ENCODE assay signal across 1 cellular context in the genomic region with DNA sequence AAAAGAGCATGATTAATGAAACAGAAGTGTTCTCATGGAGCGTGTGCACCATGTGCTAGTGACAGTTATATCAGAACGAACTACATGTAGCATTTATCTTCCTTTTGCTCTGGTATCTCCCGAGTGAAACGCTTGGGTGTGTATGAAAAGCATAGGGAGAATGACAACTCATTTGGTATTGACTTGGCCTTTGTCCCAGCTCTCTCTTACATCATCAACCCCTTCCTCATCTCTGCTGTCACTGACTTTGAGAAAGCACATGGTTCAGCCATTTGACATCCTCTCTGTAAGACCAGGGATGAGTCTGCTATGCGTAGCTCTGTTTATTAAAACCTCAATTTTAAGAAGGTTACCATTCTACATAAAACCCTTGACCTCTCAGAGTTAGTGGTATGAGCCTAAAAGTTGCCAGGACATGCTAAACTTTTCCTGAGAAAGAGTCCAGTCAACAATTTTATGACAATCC.
TF ChIP-seq lines count a peak whose summit lies in the region.

No MANE protein-coding gene starts in this region.

TF ChIP-seq in HepG2, 621 proteins besides CTCF, POLR2A, EP300 and RAD21 (continued from another document and continues in another):
- TF ChIP-seq, protein P1, sequence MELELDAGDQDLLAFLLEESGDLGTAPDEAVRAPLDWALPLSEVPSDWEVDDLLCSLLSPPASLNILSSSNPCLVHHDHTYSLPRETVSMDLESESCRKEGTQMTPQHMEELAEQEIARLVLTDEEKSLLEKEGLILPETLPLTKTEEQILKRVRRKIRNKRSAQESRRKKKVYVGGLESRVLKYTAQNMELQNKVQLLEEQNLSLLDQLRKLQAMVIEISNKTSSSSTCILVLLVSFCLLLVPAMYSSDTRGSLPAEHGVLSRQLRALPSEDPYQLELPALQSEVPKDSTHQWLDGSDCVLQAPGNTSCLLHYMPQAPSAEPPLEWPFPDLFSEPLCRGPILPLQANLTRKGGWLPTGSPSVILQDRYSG (CRISPR knock-in tag; IDR thresholded peaks at IDR 0.05) = 0 out of 2 replicates have a peak, but pooled peaks have one; percentile 60
- TF ChIP-seq ZNF12 (CRISPR knock-in tag; IDR thresholded peaks at IDR 0.05) (peak; percentile 30; the same call in 1 of the 2 replicates), SUZ12 (IDR thresholded peaks at IDR 0.05; ENCODE audit: low read depth, low read length) (no peak), CCAR2 (optimal IDR thresholded peaks at IDR 0.05; ENCODE audit: low read depth, low read length) (no peak), ZNF562 (CRISPR knock-in tag; IDR thresholded peaks at IDR 0.05; ENCODE audit: borderline replicate concordance) (no peak), MXD4 (CRISPR knock-in tag; IDR thresholded peaks at IDR 0.05) (peak; percentile 63; the same call in 1 of the 2 replicates), ZNF672 (CRISPR knock-in tag; IDR thresholded peaks at IDR 0.05) (no peak), SSRP1 (CRISPR knock-in tag; IDR thresholded peaks at IDR 0.05) (no peak), FOXK2 (IDR thresholded peaks at IDR 0.05) (0 out of 2 replicates have a peak, but pooled peaks have one; percentile 22), ZNF180 (CRISPR knock-in tag; IDR thresholded peaks at IDR 0.05; ENCODE audit: borderline replicate concordance, low read depth) (no peak), SMC3 (IDR thresholded peaks at IDR 0.05; ENCODE audit: low read length) (0 out of 2 replicates have a peak, but pooled peaks have one; percentile 4), ZNF557 (CRISPR knock-in tag; IDR thresholded peaks at IDR 0.05) (peak; percentile 75; the same call in 1 of the 2 replicates), ELF3 (CRISPR knock-in tag; IDR thresholded peaks at IDR 0.05) (peak; percentile 39; the same call in 1 of the 2 replicates), FOXK1 (CRISPR knock-in tag; IDR thresholded peaks at IDR 0.05; ENCODE audit: borderline replicate concordance, low read depth) (peak; percentile 61; the same call in 1 of the 2 replicates), NONO (IDR thresholded peaks at IDR 0.05) (no peak), NONO (CRISPR knock-in tag; conservative IDR thresholded peaks at IDR 0.05) (no peak), YEATS4 (CRISPR knock-in tag; IDR thresholded peaks at IDR 0.05; ENCODE audit: borderline replicate concordance) (peak; percentile 80), RCOR2 (CRISPR knock-in tag; IDR thresholded peaks at IDR 0.05) (0 out of 2 replicates have a peak, but pooled peaks have one; percentile 53), ATF1 (CRISPR knock-in tag; IDR thresholded peaks at IDR 0.05) (peak; percentile 41; the same call in 1 of the 2 replicates), FOXA1 (IDR thresholded peaks at IDR 0.05) (no peak), FOXA1 (CRISPR knock-in tag; IDR thresholded peaks at IDR 0.05) (peak; percentile 73), ZNF530 (CRISPR knock-in tag; IDR thresholded peaks at IDR 0.05; ENCODE audit: low read depth) (no peak), ZNF547 (CRISPR knock-in tag; IDR thresholded peaks at IDR 0.05) (no peak; the same call in 1 of the 2 replicates), SOX6 (IDR thresholded peaks at IDR 0.05) (no peak), SOX6 (CRISPR knock-in tag; IDR thresholded peaks at IDR 0.05) (peak; percentile 59; the same call in 1 of the 2 replicates), MAFF (IDR thresholded peaks at IDR 0.05; ENCODE audit: low read depth, low read length) (no peak), ZNF607 (CRISPR knock-in tag; IDR thresholded peaks at IDR 0.05; ENCODE audit: borderline replicate concordance) (peak; percentile 47; the same call in 1 of the 2 replicates), CEBPB (IDR thresholded peaks at IDR 0.05; ENCODE audit: borderline replicate concordance, low read depth, low read length) (peak; percentile 85), TARDBP (CRISPR knock-in tag; IDR thresholded peaks at IDR 0.05) (0 out of 2 replicates have a peak, but pooled peaks have one; percentile 18), SP1 (IDR thresholded peaks at IDR 0.05) (no peak), SP1 (CRISPR knock-in tag; IDR thresholded peaks at IDR 0.05) (no peak), NFE2L1 (CRISPR knock-in tag; IDR thresholded peaks at IDR 0.05; ENCODE audit: borderline replicate concordance) (no peak), BHLHE40 (IDR thresholded peaks at IDR 0.05; ENCODE audit: low read length) (no peak), ISL2 (CRISPR knock-in tag; IDR thresholded peaks at IDR 0.05) (no peak), SETDB1 (CRISPR knock-in tag; IDR thresholded peaks at IDR 0.05; ENCODE audit: borderline replicate concordance) (no peak)
- TF ChIP-seq, protein P2, sequence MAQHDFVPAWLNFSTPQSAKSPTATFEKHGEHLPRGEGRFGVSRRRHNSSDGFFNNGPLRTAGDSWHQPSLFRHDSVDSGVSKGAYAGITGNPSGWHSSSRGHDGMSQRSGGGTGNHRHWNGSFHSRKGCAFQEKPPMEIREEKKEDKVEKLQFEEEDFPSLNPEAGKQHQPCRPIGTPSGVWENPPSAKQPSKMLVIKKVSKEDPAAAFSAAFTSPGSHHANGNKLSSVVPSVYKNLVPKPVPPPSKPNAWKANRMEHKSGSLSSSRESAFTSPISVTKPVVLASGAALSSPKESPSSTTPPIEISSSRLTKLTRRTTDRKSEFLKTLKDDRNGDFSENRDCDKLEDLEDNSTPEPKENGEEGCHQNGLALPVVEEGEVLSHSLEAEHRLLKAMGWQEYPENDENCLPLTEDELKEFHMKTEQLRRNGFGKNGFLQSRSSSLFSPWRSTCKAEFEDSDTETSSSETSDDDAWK (CRISPR knock-in tag; IDR thresholded peaks at IDR 0.05) = no peak
- TF ChIP-seq, protein P3, sequence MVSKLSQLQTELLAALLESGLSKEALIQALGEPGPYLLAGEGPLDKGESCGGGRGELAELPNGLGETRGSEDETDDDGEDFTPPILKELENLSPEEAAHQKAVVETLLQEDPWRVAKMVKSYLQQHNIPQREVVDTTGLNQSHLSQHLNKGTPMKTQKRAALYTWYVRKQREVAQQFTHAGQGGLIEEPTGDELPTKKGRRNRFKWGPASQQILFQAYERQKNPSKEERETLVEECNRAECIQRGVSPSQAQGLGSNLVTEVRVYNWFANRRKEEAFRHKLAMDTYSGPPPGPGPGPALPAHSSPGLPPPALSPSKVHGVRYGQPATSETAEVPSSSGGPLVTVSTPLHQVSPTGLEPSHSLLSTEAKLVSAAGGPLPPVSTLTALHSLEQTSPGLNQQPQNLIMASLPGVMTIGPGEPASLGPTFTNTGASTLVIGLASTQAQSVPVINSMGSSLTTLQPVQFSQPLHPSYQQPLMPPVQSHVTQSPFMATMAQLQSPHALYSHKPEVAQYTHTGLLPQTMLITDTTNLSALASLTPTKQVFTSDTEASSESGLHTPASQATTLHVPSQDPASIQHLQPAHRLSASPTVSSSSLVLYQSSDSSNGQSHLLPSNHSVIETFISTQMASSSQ (IDR thresholded peaks at IDR 0.05; ENCODE audit: low read depth) = no peak
- TF ChIP-seq, protein P3 (CRISPR knock-in tag; IDR thresholded peaks at IDR 0.05; ENCODE audit: borderline replicate concordance) = 0 out of 2 replicates have a peak, but pooled peaks have one; percentile 13
- TF ChIP-seq, protein P4, sequence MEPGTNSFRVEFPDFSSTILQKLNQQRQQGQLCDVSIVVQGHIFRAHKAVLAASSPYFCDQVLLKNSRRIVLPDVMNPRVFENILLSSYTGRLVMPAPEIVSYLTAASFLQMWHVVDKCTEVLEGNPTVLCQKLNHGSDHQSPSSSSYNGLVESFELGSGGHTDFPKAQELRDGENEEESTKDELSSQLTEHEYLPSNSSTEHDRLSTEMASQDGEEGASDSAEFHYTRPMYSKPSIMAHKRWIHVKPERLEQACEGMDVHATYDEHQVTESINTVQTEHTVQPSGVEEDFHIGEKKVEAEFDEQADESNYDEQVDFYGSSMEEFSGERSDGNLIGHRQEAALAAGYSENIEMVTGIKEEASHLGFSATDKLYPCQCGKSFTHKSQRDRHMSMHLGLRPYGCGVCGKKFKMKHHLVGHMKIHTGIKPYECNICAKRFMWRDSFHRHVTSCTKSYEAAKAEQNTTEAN (CRISPR knock-in tag; conservative IDR thresholded peaks at IDR 0.05) = peak; percentile 78
- TF ChIP-seq, protein P5, sequence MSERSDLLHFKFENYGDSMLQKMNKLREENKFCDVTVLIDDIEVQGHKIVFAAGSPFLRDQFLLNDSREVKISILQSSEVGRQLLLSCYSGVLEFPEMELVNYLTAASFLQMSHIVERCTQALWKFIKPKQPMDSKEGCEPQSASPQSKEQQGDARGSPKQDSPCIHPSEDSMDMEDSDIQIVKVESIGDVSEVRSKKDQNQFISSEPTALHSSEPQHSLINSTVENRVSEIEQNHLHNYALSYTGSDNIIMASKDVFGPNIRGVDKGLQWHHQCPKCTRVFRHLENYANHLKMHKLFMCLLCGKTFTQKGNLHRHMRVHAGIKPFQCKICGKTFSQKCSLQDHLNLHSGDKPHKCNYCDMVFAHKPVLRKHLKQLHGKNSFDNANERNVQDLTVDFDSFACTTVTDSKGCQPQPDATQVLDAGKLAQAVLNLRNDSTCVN (CRISPR knock-in tag; IDR thresholded peaks at IDR 0.05; ENCODE audit: borderline replicate concordance) = no peak
- TF ChIP-seq, protein P6, sequence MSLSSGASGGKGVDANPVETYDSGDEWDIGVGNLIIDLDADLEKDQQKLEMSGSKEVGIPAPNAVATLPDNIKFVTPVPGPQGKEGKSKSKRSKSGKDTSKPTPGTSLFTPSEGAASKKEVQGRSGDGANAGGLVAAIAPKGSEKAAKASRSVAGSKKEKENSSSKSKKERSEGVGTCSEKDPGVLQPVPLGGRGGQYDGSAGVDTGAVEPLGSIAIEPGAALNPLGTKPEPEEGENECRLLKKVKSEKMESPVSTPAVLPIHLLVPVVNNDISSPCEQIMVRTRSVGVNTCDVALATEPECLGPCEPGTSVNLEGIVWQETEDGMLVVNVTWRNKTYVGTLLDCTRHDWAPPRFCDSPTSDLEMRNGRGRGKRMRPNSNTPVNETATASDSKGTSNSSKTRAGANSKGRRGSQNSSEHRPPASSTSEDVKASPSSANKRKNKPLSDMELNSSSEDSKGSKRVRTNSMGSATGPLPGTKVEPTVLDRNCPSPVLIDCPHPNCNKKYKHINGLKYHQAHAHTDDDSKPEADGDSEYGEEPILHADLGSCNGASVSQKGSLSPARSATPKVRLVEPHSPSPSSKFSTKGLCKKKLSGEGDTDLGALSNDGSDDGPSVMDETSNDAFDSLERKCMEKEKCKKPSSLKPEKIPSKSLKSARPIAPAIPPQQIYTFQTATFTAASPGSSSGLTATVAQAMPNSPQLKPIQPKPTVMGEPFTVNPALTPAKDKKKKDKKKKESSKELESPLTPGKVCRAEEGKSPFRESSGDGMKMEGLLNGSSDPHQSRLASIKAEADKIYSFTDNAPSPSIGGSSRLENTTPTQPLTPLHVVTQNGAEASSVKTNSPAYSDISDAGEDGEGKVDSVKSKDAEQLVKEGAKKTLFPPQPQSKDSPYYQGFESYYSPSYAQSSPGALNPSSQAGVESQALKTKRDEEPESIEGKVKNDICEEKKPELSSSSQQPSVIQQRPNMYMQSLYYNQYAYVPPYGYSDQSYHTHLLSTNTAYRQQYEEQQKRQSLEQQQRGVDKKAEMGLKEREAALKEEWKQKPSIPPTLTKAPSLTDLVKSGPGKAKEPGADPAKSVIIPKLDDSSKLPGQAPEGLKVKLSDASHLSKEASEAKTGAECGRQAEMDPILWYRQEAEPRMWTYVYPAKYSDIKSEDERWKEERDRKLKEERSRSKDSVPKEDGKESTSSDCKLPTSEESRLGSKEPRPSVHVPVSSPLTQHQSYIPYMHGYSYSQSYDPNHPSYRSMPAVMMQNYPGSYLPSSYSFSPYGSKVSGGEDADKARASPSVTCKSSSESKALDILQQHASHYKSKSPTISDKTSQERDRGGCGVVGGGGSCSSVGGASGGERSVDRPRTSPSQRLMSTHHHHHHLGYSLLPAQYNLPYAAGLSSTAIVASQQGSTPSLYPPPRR (CRISPR knock-in tag; IDR thresholded peaks at IDR 0.05; ENCODE audit: borderline replicate concordance) = no peak
- TF ChIP-seq, protein P7, sequence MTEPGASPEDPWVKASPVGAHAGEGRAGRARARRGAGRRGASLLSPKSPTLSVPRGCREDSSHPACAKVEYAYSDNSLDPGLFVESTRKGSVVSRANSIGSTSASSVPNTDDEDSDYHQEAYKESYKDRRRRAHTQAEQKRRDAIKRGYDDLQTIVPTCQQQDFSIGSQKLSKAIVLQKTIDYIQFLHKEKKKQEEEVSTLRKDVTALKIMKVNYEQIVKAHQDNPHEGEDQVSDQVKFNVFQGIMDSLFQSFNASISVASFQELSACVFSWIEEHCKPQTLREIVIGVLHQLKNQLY (CRISPR knock-in tag; IDR thresholded peaks at IDR 0.05) = no peak
- TF ChIP-seq, protein P8, sequence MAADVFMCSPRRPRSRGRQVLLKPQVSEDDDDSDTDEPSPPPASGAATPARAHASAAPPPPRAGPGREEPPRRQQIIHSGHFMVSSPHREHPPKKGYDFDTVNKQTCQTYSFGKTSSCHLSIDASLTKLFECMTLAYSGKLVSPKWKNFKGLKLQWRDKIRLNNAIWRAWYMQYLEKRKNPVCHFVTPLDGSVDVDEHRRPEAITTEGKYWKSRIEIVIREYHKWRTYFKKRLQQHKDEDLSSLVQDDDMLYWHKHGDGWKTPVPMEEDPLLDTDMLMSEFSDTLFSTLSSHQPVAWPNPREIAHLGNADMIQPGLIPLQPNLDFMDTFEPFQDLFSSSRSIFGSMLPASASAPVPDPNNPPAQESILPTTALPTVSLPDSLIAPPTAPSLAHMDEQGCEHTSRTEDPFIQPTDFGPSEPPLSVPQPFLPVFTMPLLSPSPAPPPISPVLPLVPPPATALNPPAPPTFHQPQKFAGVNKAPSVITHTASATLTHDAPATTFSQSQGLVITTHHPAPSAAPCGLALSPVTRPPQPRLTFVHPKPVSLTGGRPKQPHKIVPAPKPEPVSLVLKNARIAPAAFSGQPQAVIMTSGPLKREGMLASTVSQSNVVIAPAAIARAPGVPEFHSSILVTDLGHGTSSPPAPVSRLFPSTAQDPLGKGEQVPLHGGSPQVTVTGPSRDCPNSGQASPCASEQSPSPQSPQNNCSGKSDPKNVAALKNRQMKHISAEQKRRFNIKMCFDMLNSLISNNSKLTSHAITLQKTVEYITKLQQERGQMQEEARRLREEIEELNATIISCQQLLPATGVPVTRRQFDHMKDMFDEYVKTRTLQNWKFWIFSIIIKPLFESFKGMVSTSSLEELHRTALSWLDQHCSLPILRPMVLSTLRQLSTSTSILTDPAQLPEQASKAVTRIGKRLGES (CRISPR knock-in tag; IDR thresholded peaks at IDR 0.05; ENCODE audit: borderline replicate concordance) = 0 out of 2 replicates have a peak, but pooled peaks have one; percentile 46
